22 cellular contexts compared by ENCODE assay signal in genomic region chr16:596736-597060, GRCh38. TPM values are rescaled to one million over a fixed set of nuclear protein-coding genes. Genes with fewer than 3 reads are reported as not detected.
DNase-seq lines count a peak whose midpoint lies in the region; FAIRE-seq and TF ChIP-seq lines count a peak whose summit lies in the region.
"Had no signal": no experiment of that assay in that cellular context is flagged by ENCODE, and none has a peak within 500 bp of the region (broad histone marks: within the 10 kb centered on the region; RNA-seq: fewer than 3 reads in every experiment).

No MANE protein-coding gene starts in this region.

- no peaks in the 10 kb centered on the region for H3K27me3 ChIP-seq in BLaER1 treated with 17β-estradiol and CSF1 and Interleukin-3, amounts not matched to agents 10 nM and 100 nM
- H3K27me3 ChIP-seq in Caco-2 (replicated peaks; ENCODE audit: control insufficient read depth, insufficient read depth, low read length) (no peaks in the 10 kb centered on the region), dorsolateral prefrontal cortex (no peaks in the 10 kb centered on the region), small intestine (ENCODE audit: control insufficient read depth in 2 of 2, insufficient read depth in 2 of 2, low read length in 2 of 2) (no peaks in the 10 kb centered on the region)

- H3K4me2 ChIP-seq in BLaER1 treated with 17β-estradiol and CSF1 and Interleukin-3, amounts not matched to agents 10 nM and 100 nM: peak overlapping the region; percentile 23 to 100 (median 99); a peak in 19 of 22 replicates
- H3K4me2 ChIP-seq: KMS-11, SK-N-SH had no signal

- POLR2A ChIA-PET in Caco-2 (lab: Charles Lee): no interaction called here
- POLR2A ChIA-PET in activated CD4-positive, alpha-beta T cell treated with anti-CD3 and anti-CD28 coated beads, Interleukin-2, amount 10 ng/mL, durations not matched to agents 7 days and 5 days (lab: Charles Lee): no interaction called here

- TF ChIP-seq CTCF in Caco-2 (IDR thresholded peaks at IDR 0.05; ENCODE audit: insufficient read depth in 1 of 2, low read depth in 1 of 2, low read length in 1 of 2, severe bottlenecking in 1 of 2, unreplicated experiment in 1 of 2) (no peak), dorsolateral prefrontal cortex (IDR thresholded peaks at IDR 0.05 in 54 of 56, conservative IDR thresholded peaks at IDR 0.05 in 2 of 56; ENCODE audit: low read depth in 1 of 56, partially characterized antibody in 56 of 56) (no peak), glutamatergic neuron (IDR thresholded peaks at IDR 0.05; ENCODE audit: partially characterized antibody, unreplicated experiment) (no peak)

- CTCF ChIA-PET in Caco-2 (lab: Charles Lee): no interaction called here
- CTCF ChIA-PET in activated CD4-positive, alpha-beta T cell treated with anti-CD3 and anti-CD28 coated beads, Interleukin-2, amount 10 ng/mL, durations not matched to agents 7 days and 5 days (lab: Charles Lee): no interaction called here

- DNase-seq in Caco-2 (no peak), dorsolateral prefrontal cortex (no peak), small intestine (peak; percentile 67), glutamatergic neuron (no peak), NCI-H1694 treated with DMSO at 0.1 percent for 48 hours (lab: John Stamatoyannopoulos, UW) (no peak)
- no peak for DNase-seq in activated CD4-positive, alpha-beta T cell treated with anti-CD3 and anti-CD28 coated beads, Interleukin-2, amount 10 ng/mL, durations not matched to agents 7 days and 5 days
- DNase-seq: ACHN; CD4-positive, CD25-positive, alpha-beta regulatory T cell; COR-L47; GDM1; NCI-H1048; NCI-H1436 treated with DMSO at 0.1 percent for 48 hours; NCI-H2081 treated with DMSO at 0.1 percent for 48 hours; NCI-H82; OCI-M1; SHP77; SK-N-SH had no signal

- H3K4me1 Mint-ChIP-seq in Caco-2 (ENCODE audit: low read depth, unreplicated experiment): peaks cover 13% of the 10 kb centered on the region
- H3K4me1 Mint-ChIP-seq in glutamatergic neuron (ENCODE audit: low read depth, unreplicated experiment): peaks cover 30% of the 10 kb centered on the region
- peaks cover 6% of the 10 kb centered on the region for H3K4me1 Mint-ChIP-seq in activated CD4-positive, alpha-beta T cell treated with anti-CD3 and anti-CD28 coated beads, Interleukin-2, amount 10 ng/mL, durations not matched to agents 7 days and 5 days

- H3K36me3 Mint-ChIP-seq in Caco-2 (ENCODE audit: insufficient read depth, unreplicated experiment) (peaks cover 22% of the 10 kb centered on the region), glutamatergic neuron (ENCODE audit: unreplicated experiment) (no peaks in the 10 kb centered on the region)
- H3K36me3 Mint-ChIP-seq in activated CD4-positive, alpha-beta T cell treated with anti-CD3 and anti-CD28 coated beads, Interleukin-2, amount 10 ng/mL, durations not matched to agents 7 days and 5 days (ENCODE audit: low read depth): no peaks in the 10 kb centered on the region

- peaks cover 48 to 66% (median 56%) of the 10 kb centered on the region in 10 experiments for H3K4me1 ChIP-seq in BLaER1 treated with 17β-estradiol and CSF1 and Interleukin-3, amounts not matched to agents 10 nM and 100 nM
- H3K4me1 ChIP-seq in Caco-2: peaks cover 27% of the 10 kb centered on the region
- peaks cover 2 to 16% of the 10 kb centered on the region in 2 donors for H3K4me1 ChIP-seq in small intestine (ENCODE audit: control insufficient read depth in 2 of 2, insufficient read depth in 1 of 2, low read depth in 1 of 2, low read length in 1 of 2)

- peak overlapping the region in 3 of 11 experiments; percentile 5 to 39 (median 37); a peak in 3 of 22 replicates for H3K27ac ChIP-seq in BLaER1 treated with 17β-estradiol and CSF1 and Interleukin-3, amounts not matched to agents 10 nM and 100 nM
- peak overlapping the region in 37 of 59 donors; percentile 3 to 91 (median 64) for H3K27ac ChIP-seq in dorsolateral prefrontal cortex
- no peak overlapping the region for H3K27ac ChIP-seq in small intestine (ENCODE audit: low read depth in 1 of 2, low read length in 1 of 2)
- H3K27ac ChIP-seq: KMS-11 had no signal

- H3K4me3 Mint-ChIP-seq in Caco-2 (ENCODE audit: unreplicated experiment) (no peak overlapping the region), glutamatergic neuron (ENCODE audit: unreplicated experiment) (no peak overlapping the region)
- no peak overlapping the region for H3K4me3 Mint-ChIP-seq in activated CD4-positive, alpha-beta T cell treated with anti-CD3 and anti-CD28 coated beads, Interleukin-2, amount 10 ng/mL, durations not matched to agents 7 days and 5 days

- H3K27me3 Mint-ChIP-seq in Caco-2 (ENCODE audit: insufficient read depth, unreplicated experiment): no peaks in the 10 kb centered on the region
- H3K27me3 Mint-ChIP-seq in glutamatergic neuron (ENCODE audit: unreplicated experiment): peaks cover 4% of the 10 kb centered on the region
- H3K27me3 Mint-ChIP-seq in activated CD4-positive, alpha-beta T cell treated with anti-CD3 and anti-CD28 coated beads, Interleukin-2, amount 10 ng/mL, durations not matched to agents 7 days and 5 days: no peaks in the 10 kb centered on the region
- H3K27me3 Mint-ChIP-seq: CD4-positive, CD25-positive, alpha-beta regulatory T cell had no signal

- peaks cover 13 to 65% (median 27%) of the 10 kb centered on the region in 11 experiments; a peak in 21 of 22 replicates for H3K36me3 ChIP-seq in BLaER1 treated with 17β-estradiol and CSF1 and Interleukin-3, amounts not matched to agents 10 nM and 100 nM
- H3K36me3 ChIP-seq in Caco-2 (ENCODE audit: control insufficient read depth, insufficient read depth, low read length) (peaks cover 2% of the 10 kb centered on the region), small intestine (ENCODE audit: control insufficient read depth in 2 of 2, insufficient read depth in 2 of 2, low read length in 2 of 2) (no peaks in the 10 kb centered on the region)

- peaks cover 37 to 87% (median 69%) of the 10 kb centered on the region in 11 experiments; a peak in 21 of 22 replicates for H4K20me1 ChIP-seq in BLaER1 treated with 17β-estradiol and CSF1 and Interleukin-3, amounts not matched to agents 10 nM and 100 nM

- FAIRE-seq in small intestine (lab: Jason Lieb, UNC): no peak
- FAIRE-seq: H54 had no signal

- H3K9me3 Mint-ChIP-seq in Caco-2 (ENCODE audit: unreplicated experiment) (no peaks in the 10 kb centered on the region), glutamatergic neuron (ENCODE audit: unreplicated experiment) (peaks cover 9% of the 10 kb centered on the region)
- no peaks in the 10 kb centered on the region for H3K9me3 Mint-ChIP-seq in activated CD4-positive, alpha-beta T cell treated with anti-CD3 and anti-CD28 coated beads, Interleukin-2, amount 10 ng/mL, durations not matched to agents 7 days and 5 days

- 65 to 92% (median 87%) methylated on average over 12 of the region's 12 CpGs for WGBS in small intestine, 3 donors

- peaks cover 0 to 9% (median 4%) of the 10 kb centered on the region in 11 experiments; a peak in 9 of 22 replicates for H3K9me3 ChIP-seq in BLaER1 treated with 17β-estradiol and CSF1 and Interleukin-3, amounts not matched to agents 10 nM and 100 nM (replicated peaks in 1 of 11)
- H3K9me3 ChIP-seq in Caco-2 (no peaks in the 10 kb centered on the region), small intestine (ENCODE audit: control insufficient read depth, low read depth) (no peaks in the 10 kb centered on the region)
- H3K9me3 ChIP-seq: SK-N-SH had no signal

- intact Hi-C loops in Caco-2 (cut with micrococcal nuclease; ENCODE audit: unreplicated experiment) (no loop called here), dorsolateral prefrontal cortex (cut with DNase I) (no loop called here)

- H3K27ac Mint-ChIP-seq in Caco-2 (ENCODE audit: unreplicated experiment): peak overlapping the region; percentile 38
- H3K27ac Mint-ChIP-seq in glutamatergic neuron (ENCODE audit: unreplicated experiment): no peak overlapping the region
- no peak overlapping the region for H3K27ac Mint-ChIP-seq in activated CD4-positive, alpha-beta T cell treated with anti-CD3 and anti-CD28 coated beads, Interleukin-2, amount 10 ng/mL, durations not matched to agents 7 days and 5 days

- H3K4me3 ChIP-seq in BLaER1 treated with 17β-estradiol and CSF1 and Interleukin-3, amounts not matched to agents 10 nM and 100 nM: no peak overlapping the region
- no peak overlapping the region for H3K4me3 ChIP-seq in Caco-2 (ENCODE audit: low read depth, low read length)
- H3K4me3 ChIP-seq in dorsolateral prefrontal cortex: peak overlapping the region in 21 of 59 donors; percentile 2 to 44 (median 24)
- H3K4me3 ChIP-seq in small intestine (ENCODE audit: low read depth in 1 of 2, low read length in 2 of 2): no peak overlapping the region

- H3K9ac ChIP-seq in BLaER1 treated with 17β-estradiol and CSF1 and Interleukin-3, amounts not matched to agents 10 nM and 100 nM: peak overlapping the region in 5 of 11 experiments; percentile 12 to 54 (median 34); a peak in 3 of 22 replicates
- H3K9ac ChIP-seq: KMS-11, SK-N-SH had no signal

- BruUV-seq in Caco-2 (replicated peaks; lab: Mats Ljungman, UMichigan): no TSS peak

RNA-seq across cellular contexts. Expression of gene RAB40C, which starts 6.8 kb away (rescaled TPM):
- total RNA-seq in Caco-2 (2022) (18.7 and 19.1 TPM in 2 replicates), dorsolateral prefrontal cortex (100 to 1,000 TPM in 1 of 120 experiments, 10 to 100 TPM in 119; 34.4 to 107 (median 63.1) TPM), glutamatergic neuron (ENCODE audit: unreplicated experiment) (48.3 TPM)
- polyA plus RNA-seq in small intestine: 10 to 100 TPM; 28.9 to 49.0 (median 39.7) TPM
- total RNA-seq in activated CD4-positive, alpha-beta T cell treated with anti-CD3 and anti-CD28 coated beads, Interleukin-2, amount 10 ng/mL, durations not matched to agents 7 days and 5 days: 10 to 100 TPM; 13.3 to 17.6 TPM

RNA-seq across cellular contexts. Expression of gene PIGQ, which starts 26.9 kb away (rescaled TPM):
- 45.3 and 45.8 TPM in 2 replicates for total RNA-seq in Caco-2 (2022)
- total RNA-seq in dorsolateral prefrontal cortex: 100 to 1,000 TPM in 8 of 120 experiments, 10 to 100 TPM in 112; 51.5 to 125 (median 72.9) TPM
- polyA plus RNA-seq in small intestine: 10 to 100 TPM; 26.8 to 43.5 (median 29.2) TPM
- total RNA-seq in glutamatergic neuron (ENCODE audit: unreplicated experiment): 85.0 TPM
- total RNA-seq in activated CD4-positive, alpha-beta T cell treated with anti-CD3 and anti-CD28 coated beads, Interleukin-2, amount 10 ng/mL, durations not matched to agents 7 days and 5 days: 10 to 100 TPM; 44.5 to 46.1 TPM

RNA-seq across cellular contexts. Expression of gene NHLRC4, which starts 29.9 kb away (rescaled TPM):
- total RNA-seq in Caco-2 (2022) (not detected in 2 replicates), dorsolateral prefrontal cortex (1 to 10 TPM in 19 of 120 experiments, under 1 TPM in 97, not detected in 4; 0.20 to 1.6 (median 0.60) TPM), glutamatergic neuron (ENCODE audit: unreplicated experiment) (3.4 TPM)
- under 1 TPM in 2 of 3 donors, not detected in 1; 0.45 to 0.79 TPM for polyA plus RNA-seq in small intestine
- total RNA-seq in activated CD4-positive, alpha-beta T cell treated with anti-CD3 and anti-CD28 coated beads, Interleukin-2, amount 10 ng/mL, durations not matched to agents 7 days and 5 days: 1 to 10 TPM; 1.9 to 2.7 TPM

RNA-seq across cellular contexts. Expression of gene WFIKKN1, which starts 34.1 kb away (rescaled TPM):
- total RNA-seq in Caco-2 (2022) (0.39 and 0.54 TPM in 2 replicates), dorsolateral prefrontal cortex (10 to 100 TPM in 3 of 120 experiments, 1 to 10 TPM in 117; 1.2 to 14.8 (median 4.0) TPM), glutamatergic neuron (ENCODE audit: unreplicated experiment) (61.9 TPM)
- 1 to 10 TPM in 2 of 3 donors, under 1 TPM in 1; 0.60 to 7.6 (median 5.7) TPM for polyA plus RNA-seq in small intestine
- 1 to 10 TPM; 1.8 to 2.7 TPM for total RNA-seq in activated CD4-positive, alpha-beta T cell treated with anti-CD3 and anti-CD28 coated beads, Interleukin-2, amount 10 ng/mL, durations not matched to agents 7 days and 5 days
- total RNA-seq: Daoy had no signal
- polyA plus RNA-seq: CD4-positive, CD25-positive, alpha-beta regulatory T cell had no signal

RNA-seq across cellular contexts. Expression of gene PRR35, which starts 36.5 kb away (rescaled TPM):
- total RNA-seq in Caco-2 (2022) (0.14 TPM in 1 of 2 replicates, not detected in the other), dorsolateral prefrontal cortex (under 1 TPM in 29 of 120 experiments, not detected in 91; 0.17 to 0.90 (median 0.28) TPM), glutamatergic neuron (ENCODE audit: unreplicated experiment) (not detected)
- polyA plus RNA-seq in small intestine: not detected
- total RNA-seq in activated CD4-positive, alpha-beta T cell treated with anti-CD3 and anti-CD28 coated beads, Interleukin-2, amount 10 ng/mL, durations not matched to agents 7 days and 5 days: not detected
- total RNA-seq: CD4-positive, CD25-positive, alpha-beta regulatory T cell; HT-29 had no signal
- polyA plus RNA-seq: CD4-positive, CD25-positive, alpha-beta regulatory T cell; SK-N-SH had no signal

Comparison
In these comparisons a context has a peak if more than half of its experiments do, and no peak if none do; other contexts are left out.
1. H3K27ac ChIP-seq: peak in dorsolateral prefrontal cortex (37 of 59); none in small intestine (0 of 2).